Comparison of ENCODE assay signal across 1 cellular context in genomic region chr6:136288566-136289326, GRCh38.
TF ChIP-seq lines count a peak whose summit lies in the region.

No MANE protein-coding gene starts in this region.

TF ChIP-seq in HepG2, 621 proteins besides CTCF, POLR2A, EP300 and RAD21 (continued from another document and continues in another):
- no peak for TF ChIP-seq ZNF383 (CRISPR knock-in tag; IDR thresholded peaks at IDR 0.05; ENCODE audit: borderline replicate concordance)
- no peak for TF ChIP-seq ZNF124 (CRISPR knock-in tag; IDR thresholded peaks at IDR 0.05)
- no peak; the same call in 1 of the 2 replicates for TF ChIP-seq ZNF782 (CRISPR knock-in tag; IDR thresholded peaks at IDR 0.05; ENCODE audit: borderline replicate concordance)
- no peak for TF ChIP-seq ZNF800 (CRISPR knock-in tag; IDR thresholded peaks at IDR 0.05)
- no peak for TF ChIP-seq ZNF704 (CRISPR knock-in tag; IDR thresholded peaks at IDR 0.05; ENCODE audit: borderline replicate concordance)
- no peak for TF ChIP-seq RXRB (CRISPR knock-in tag; IDR thresholded peaks at IDR 0.05; ENCODE audit: borderline replicate concordance)
- no peak; the same call in 1 of the 2 replicates for TF ChIP-seq TBX2 (CRISPR knock-in tag; IDR thresholded peaks at IDR 0.05; ENCODE audit: borderline replicate concordance)
- TF ChIP-seq SALL2 (CRISPR knock-in tag; IDR thresholded peaks at IDR 0.05) = no peak
- no peak for TF ChIP-seq MEF2D (CRISPR knock-in tag; IDR thresholded peaks at IDR 0.05)
- no peak for TF ChIP-seq DBP (CRISPR knock-in tag; IDR thresholded peaks at IDR 0.05; ENCODE audit: not compliant biosample characterization)
- no peak for TF ChIP-seq FIP1L1 (IDR thresholded peaks at IDR 0.05; ENCODE audit: borderline replicate concordance, insufficient read depth, low read depth, low read length)
- TF ChIP-seq TSC22D2 (CRISPR knock-in tag; IDR thresholded peaks at IDR 0.05; ENCODE audit: borderline replicate concordance) = 0 out of 2 replicates have a peak, but pooled peaks have one; percentile 22
- TF ChIP-seq, protein P1, sequence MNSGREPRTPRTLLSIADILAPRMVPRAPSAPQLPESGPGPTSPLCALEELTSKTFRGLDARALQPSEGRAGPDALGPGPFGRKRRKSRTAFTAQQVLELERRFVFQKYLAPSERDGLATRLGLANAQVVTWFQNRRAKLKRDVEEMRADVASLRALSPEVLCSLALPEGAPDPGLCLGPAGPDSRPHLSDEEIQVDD (CRISPR knock-in tag; IDR thresholded peaks at IDR 0.05; ENCODE audit: borderline replicate concordance) = no peak
- TF ChIP-seq, protein P2, sequence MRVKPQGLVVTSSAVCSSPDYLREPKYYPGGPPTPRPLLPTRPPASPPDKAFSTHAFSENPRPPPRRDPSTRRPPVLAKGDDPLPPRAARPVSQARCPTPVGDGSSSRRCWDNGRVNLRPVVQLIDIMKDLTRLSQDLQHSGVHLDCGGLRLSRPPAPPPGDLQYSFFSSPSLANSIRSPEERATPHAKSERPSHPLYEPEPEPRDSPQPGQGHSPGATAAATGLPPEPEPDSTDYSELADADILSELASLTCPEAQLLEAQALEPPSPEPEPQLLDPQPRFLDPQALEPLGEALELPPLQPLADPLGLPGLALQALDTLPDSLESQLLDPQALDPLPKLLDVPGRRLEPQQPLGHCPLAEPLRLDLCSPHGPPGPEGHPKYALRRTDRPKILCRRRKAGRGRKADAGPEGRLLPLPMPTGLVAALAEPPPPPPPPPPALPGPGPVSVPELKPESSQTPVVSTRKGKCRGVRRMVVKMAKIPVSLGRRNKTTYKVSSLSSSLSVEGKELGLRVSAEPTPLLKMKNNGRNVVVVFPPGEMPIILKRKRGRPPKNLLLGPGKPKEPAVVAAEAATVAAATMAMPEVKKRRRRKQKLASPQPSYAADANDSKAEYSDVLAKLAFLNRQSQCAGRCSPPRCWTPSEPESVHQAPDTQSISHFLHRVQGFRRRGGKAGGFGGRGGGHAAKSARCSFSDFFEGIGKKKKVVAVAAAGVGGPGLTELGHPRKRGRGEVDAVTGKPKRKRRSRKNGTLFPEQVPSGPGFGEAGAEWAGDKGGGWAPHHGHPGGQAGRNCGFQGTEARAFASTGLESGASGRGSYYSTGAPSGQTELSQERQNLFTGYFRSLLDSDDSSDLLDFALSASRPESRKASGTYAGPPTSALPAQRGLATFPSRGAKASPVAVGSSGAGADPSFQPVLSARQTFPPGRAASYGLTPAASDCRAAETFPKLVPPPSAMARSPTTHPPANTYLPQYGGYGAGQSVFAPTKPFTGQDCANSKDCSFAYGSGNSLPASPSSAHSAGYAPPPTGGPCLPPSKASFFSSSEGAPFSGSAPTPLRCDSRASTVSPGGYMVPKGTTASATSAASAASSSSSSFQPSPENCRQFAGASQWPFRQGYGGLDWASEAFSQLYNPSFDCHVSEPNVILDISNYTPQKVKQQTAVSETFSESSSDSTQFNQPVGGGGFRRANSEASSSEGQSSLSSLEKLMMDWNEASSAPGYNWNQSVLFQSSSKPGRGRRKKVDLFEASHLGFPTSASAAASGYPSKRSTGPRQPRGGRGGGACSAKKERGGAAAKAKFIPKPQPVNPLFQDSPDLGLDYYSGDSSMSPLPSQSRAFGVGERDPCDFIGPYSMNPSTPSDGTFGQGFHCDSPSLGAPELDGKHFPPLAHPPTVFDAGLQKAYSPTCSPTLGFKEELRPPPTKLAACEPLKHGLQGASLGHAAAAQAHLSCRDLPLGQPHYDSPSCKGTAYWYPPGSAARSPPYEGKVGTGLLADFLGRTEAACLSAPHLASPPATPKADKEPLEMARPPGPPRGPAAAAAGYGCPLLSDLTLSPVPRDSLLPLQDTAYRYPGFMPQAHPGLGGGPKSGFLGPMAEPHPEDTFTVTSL (CRISPR knock-in tag; IDR thresholded peaks at IDR 0.05; ENCODE audit: borderline replicate concordance) = no peak; the same call in 1 of the 2 replicates
- TF ChIP-seq NBN (conservative IDR thresholded peaks at IDR 0.05) = no peak
- TF ChIP-seq, protein P3, sequence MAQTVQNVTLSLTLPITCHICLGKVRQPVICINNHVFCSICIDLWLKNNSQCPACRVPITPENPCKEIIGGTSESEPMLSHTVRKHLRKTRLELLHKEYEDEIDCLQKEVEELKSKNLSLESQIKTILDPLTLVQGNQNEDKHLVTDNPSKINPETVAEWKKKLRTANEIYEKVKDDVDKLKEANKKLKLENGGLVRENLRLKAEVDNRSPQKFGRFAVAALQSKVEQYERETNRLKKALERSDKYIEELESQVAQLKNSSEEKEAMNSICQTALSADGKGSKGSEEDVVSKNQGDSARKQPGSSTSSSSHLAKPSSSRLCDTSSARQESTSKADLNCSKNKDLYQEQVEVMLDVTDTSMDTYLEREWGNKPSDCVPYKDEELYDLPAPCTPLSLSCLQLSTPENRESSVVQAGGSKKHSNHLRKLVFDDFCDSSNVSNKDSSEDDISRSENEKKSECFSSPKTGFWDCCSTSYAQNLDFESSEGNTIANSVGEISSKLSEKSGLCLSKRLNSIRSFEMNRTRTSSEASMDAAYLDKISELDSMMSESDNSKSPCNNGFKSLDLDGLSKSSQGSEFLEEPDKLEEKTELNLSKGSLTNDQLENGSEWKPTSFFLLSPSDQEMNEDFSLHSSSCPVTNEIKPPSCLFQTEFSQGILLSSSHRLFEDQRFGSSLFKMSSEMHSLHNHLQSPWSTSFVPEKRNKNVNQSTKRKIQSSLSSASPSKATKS (CRISPR knock-in tag; IDR thresholded peaks at IDR 0.05) = no peak; the same call in 1 of the 2 replicates
- 0 out of 2 replicates have a peak, but pooled peaks have one; percentile 46 for TF ChIP-seq CSRNP1 (CRISPR knock-in tag; IDR thresholded peaks at IDR 0.05)
- no peak for TF ChIP-seq DNMT3B (CRISPR knock-in tag; conservative IDR thresholded peaks at IDR 0.05)
- TF ChIP-seq PHF21A (CRISPR knock-in tag; IDR thresholded peaks at IDR 0.05) = no peak
- TF ChIP-seq, protein P4, sequence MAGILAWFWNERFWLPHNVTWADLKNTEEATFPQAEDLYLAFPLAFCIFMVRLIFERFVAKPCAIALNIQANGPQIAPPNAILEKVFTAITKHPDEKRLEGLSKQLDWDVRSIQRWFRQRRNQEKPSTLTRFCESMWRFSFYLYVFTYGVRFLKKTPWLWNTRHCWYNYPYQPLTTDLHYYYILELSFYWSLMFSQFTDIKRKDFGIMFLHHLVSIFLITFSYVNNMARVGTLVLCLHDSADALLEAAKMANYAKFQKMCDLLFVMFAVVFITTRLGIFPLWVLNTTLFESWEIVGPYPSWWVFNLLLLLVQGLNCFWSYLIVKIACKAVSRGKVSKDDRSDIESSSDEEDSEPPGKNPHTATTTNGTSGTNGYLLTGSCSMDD (CRISPR knock-in tag; IDR thresholded peaks at IDR 0.05) = 0 out of 2 replicates have a peak, but pooled peaks have one; percentile 17
- TF ChIP-seq, protein P5, sequence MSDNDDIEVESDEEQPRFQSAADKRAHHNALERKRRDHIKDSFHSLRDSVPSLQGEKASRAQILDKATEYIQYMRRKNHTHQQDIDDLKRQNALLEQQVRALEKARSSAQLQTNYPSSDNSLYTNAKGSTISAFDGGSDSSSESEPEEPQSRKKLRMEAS (IDR thresholded peaks at IDR 0.05) = 0 out of 2 replicates have a peak, but pooled peaks have one; percentile 4
- TF ChIP-seq, protein P6, sequence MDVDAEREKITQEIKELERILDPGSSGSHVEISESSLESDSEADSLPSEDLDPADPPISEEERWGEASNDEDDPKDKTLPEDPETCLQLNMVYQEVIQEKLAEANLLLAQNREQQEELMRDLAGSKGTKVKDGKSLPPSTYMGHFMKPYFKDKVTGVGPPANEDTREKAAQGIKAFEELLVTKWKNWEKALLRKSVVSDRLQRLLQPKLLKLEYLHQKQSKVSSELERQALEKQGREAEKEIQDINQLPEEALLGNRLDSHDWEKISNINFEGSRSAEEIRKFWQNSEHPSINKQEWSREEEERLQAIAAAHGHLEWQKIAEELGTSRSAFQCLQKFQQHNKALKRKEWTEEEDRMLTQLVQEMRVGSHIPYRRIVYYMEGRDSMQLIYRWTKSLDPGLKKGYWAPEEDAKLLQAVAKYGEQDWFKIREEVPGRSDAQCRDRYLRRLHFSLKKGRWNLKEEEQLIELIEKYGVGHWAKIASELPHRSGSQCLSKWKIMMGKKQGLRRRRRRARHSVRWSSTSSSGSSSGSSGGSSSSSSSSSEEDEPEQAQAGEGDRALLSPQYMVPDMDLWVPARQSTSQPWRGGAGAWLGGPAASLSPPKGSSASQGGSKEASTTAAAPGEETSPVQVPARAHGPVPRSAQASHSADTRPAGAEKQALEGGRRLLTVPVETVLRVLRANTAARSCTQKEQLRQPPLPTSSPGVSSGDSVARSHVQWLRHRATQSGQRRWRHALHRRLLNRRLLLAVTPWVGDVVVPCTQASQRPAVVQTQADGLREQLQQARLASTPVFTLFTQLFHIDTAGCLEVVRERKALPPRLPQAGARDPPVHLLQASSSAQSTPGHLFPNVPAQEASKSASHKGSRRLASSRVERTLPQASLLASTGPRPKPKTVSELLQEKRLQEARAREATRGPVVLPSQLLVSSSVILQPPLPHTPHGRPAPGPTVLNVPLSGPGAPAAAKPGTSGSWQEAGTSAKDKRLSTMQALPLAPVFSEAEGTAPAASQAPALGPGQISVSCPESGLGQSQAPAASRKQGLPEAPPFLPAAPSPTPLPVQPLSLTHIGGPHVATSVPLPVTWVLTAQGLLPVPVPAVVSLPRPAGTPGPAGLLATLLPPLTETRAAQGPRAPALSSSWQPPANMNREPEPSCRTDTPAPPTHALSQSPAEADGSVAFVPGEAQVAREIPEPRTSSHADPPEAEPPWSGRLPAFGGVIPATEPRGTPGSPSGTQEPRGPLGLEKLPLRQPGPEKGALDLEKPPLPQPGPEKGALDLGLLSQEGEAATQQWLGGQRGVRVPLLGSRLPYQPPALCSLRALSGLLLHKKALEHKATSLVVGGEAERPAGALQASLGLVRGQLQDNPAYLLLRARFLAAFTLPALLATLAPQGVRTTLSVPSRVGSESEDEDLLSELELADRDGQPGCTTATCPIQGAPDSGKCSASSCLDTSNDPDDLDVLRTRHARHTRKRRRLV (CRISPR knock-in tag; IDR thresholded peaks at IDR 0.05) = no peak; the same call in 1 of the 2 replicates
- no peak for TF ChIP-seq SMC3 (IDR thresholded peaks at IDR 0.05; ENCODE audit: low read length)
- no peak for TF ChIP-seq ZNF326 (CRISPR knock-in tag; IDR thresholded peaks at IDR 0.05; ENCODE audit: borderline replicate concordance)
- TF ChIP-seq ZFP90 (CRISPR knock-in tag; IDR thresholded peaks at IDR 0.05; ENCODE audit: borderline replicate concordance) = no peak; the same call in 1 of the 2 replicates
- TF ChIP-seq ZEB1 (IDR thresholded peaks at IDR 0.05; ENCODE audit: insufficient replicate concordance, low read depth) = no peak
- TF ChIP-seq ZSCAN30 (CRISPR knock-in tag; IDR thresholded peaks at IDR 0.05) = no peak
- no peak for TF ChIP-seq ZMYM4 (CRISPR knock-in tag; IDR thresholded peaks at IDR 0.05)
- peak; percentile 82 for TF ChIP-seq NCOR1 (IDR thresholded peaks at IDR 0.05; ENCODE audit: borderline replicate concordance, low read length)
- no peak; the same call in 1 of the 2 replicates for TF ChIP-seq ZNF709 (CRISPR knock-in tag; IDR thresholded peaks at IDR 0.05)
- no peak for TF ChIP-seq MTF2 (CRISPR knock-in tag; IDR thresholded peaks at IDR 0.05; ENCODE audit: borderline replicate concordance)
- TF ChIP-seq, protein P7, sequence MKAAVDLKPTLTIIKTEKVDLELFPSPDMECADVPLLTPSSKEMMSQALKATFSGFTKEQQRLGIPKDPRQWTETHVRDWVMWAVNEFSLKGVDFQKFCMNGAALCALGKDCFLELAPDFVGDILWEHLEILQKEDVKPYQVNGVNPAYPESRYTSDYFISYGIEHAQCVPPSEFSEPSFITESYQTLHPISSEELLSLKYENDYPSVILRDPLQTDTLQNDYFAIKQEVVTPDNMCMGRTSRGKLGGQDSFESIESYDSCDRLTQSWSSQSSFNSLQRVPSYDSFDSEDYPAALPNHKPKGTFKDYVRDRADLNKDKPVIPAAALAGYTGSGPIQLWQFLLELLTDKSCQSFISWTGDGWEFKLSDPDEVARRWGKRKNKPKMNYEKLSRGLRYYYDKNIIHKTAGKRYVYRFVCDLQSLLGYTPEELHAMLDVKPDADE (CRISPR knock-in tag; IDR thresholded peaks at IDR 0.05) = no peak
- no peak for TF ChIP-seq ZNF274 (CRISPR knock-in tag; IDR thresholded peaks at IDR 0.05)
- 0 out of 2 replicates have a peak, but pooled peaks have one; percentile 40 for TF ChIP-seq ZNF747 (CRISPR knock-in tag; IDR thresholded peaks at IDR 0.05; ENCODE audit: borderline replicate concordance)
